26 cellular contexts compared by ENCODE assay signal in genomic region chr3:66948041-66948440, GRCh38.
"Had no signal": no experiment of that assay in that cellular context is flagged by ENCODE, and none has a peak within 500 bp of the region (broad histone marks: within the 10 kb centered on the region; RNA-seq: fewer than 3 reads in every experiment).

No MANE protein-coding gene starts in this region.

- H3K4me1 Mint-ChIP-seq: immature natural killer cell, mesothelial cell of epicardium, naive B cell had no signal

- H3K27ac ChIP-seq: coronary artery, dorsolateral prefrontal cortex, esophagus muscularis mucosa, foreskin keratinocyte, gastroesophageal sphincter, heart left ventricle, hepatocyte, left lung, lower lobe of right lung had no signal

- H3K79me2 ChIP-seq: hepatocyte had no signal

- FAIRE-seq: colon, endothelial cell of umbilical vein, frontal cortex, kidney had no signal

- H3K27ac Mint-ChIP-seq: immature natural killer cell, mesothelial cell of epicardium, naive B cell had no signal

- DNase-seq: dermis blood vessel endothelial cell; dorsolateral prefrontal cortex; effector CD4-positive, alpha-beta T cell; effector memory CD4-positive, alpha-beta T cell; foreskin keratinocyte; heart left ventricle; hypothalamus; immature natural killer cell; islet precursor cell; kidney; kidney glomerular epithelial cell; left colon; left lung; left ventricle myocardium superior; lower lobe of right lung; mesenchymal stem cell; mucosa of descending colon; naive B cell had no signal

- H3K36me3 ChIP-seq: esophagus muscularis mucosa, gastroesophageal sphincter, heart left ventricle, left lung, lower lobe of right lung had no signal

- H3K27me3 ChIP-seq: esophagus muscularis mucosa, hepatocyte had no signal

- H2AFZ ChIP-seq: hepatocyte had no signal

- H3K4me3 ChIP-seq: coronary artery, dorsolateral prefrontal cortex, esophagus muscularis mucosa, gastroesophageal sphincter, heart left ventricle, hepatocyte, left lung, lower lobe of right lung, mucosa of descending colon had no signal

- H3K9me3 ChIP-seq: esophagus muscularis mucosa, gastroesophageal sphincter, left lung, lower lobe of right lung, mucosa of descending colon had no signal

- H3K4me1 ChIP-seq: esophagus muscularis mucosa, foreskin keratinocyte, gastroesophageal sphincter, heart left ventricle, left lung, lower lobe of right lung had no signal

- H3K4me2 ChIP-seq: hepatocyte had no signal

- H3K36me3 Mint-ChIP-seq: immature natural killer cell, mesothelial cell of epicardium, naive B cell had no signal

- H3K4me3 Mint-ChIP-seq: immature natural killer cell, mesothelial cell of epicardium, naive B cell had no signal

- ATAC-seq: foreskin keratinocyte, gastroesophageal sphincter, heart left ventricle, left lung, left ventricle myocardium superior, lower lobe of right lung had no signal
